Comparison of ENCODE assay signal across 31 cellular contexts in the genomic region with DNA sequence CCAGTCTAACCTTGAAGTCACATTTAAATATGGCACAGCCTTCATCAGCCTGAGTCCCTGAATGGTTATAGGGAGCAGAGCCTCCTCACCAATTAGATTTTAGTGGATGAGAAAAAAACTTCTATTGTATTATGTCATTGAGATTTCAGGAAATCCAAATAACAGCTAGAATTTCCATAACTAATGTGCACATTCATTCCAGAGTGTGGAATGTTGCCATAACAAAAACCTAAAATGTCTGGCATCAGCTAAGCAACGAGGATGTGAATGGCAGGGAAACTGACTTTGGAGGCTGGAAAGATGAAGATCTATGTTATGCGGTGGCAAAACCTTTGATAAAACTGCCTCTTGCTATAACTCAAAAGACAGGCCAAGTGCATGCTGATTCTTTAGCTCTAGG.
"Had no signal": no experiment of that assay in that cellular context is flagged by ENCODE, and none has a peak within 500 bp of the region (broad histone marks: within the 10 kb centered on the region; RNA-seq: fewer than 3 reads in every experiment).

No MANE protein-coding gene starts in this region.

- H3K4me3 Mint-ChIP-seq: memory B cell; naive thymus-derived CD4-positive, alpha-beta T cell; natural killer cell treated with Interleukin-12 subunit alpha and Interleukin-12 subunit beta and Interleukin-15 and Interleukin-18, amount 100 ng/mL, for 72 hours; neural crest cell; stimulated activated naive B cell treated with anti-CD40 and anti-IgM and Interleukin-4, amounts not matched to agents 10 μg/mL and 1 μg/mL and 100 μg/mL, for 72 hours had no signal

- DNase-seq: hypothalamus; islet precursor cell; left ventricle myocardium inferior; midbrain; mucosa of descending colon; naive thymus-derived CD4-positive, alpha-beta T cell; nucleus accumbens; pancreas; posterior cingulate gyrus; retina; right cardiac atrium; stimulated activated CD4-positive, alpha-beta T cell treated with anti-CD3 and anti-CD28 coated beads, Interleukin-12 subunit alpha, Interleukin-12 subunit beta, amount 100 ng/mL, for 4 hours; stimulated activated CD4-positive, alpha-beta T cell treated with anti-CD3 and anti-CD28 coated beads, Interleukin-15, amount 100 ng/mL, for 24 hours; stimulated activated CD4-positive, alpha-beta T cell treated with anti-CD3 and anti-CD28 coated beads, Interleukin-2, amount 100 ng/mL, for 24 hours; stimulated activated CD4-positive, alpha-beta T cell treated with anti-CD3 and anti-CD28 coated beads, Interleukin-4, amount 100 ng/mL, for 1 hour; stimulated activated naive B cell treated with anti-CD40 and anti-IgM and Interleukin-4, amounts not matched to agents 10 μg/mL and 1 μg/mL and 100 μg/mL, for 72 hours; stimulated activated naive CD8-positive, alpha-beta T cell treated with anti-CD3 and anti-CD28 coated beads, Interleukin-15, Interleukin-2, amounts not matched to agents 100 U/mL and 50 U/mL, for 24 hours; stomach; tibial artery; trophoblast cell; upper lobe of right lung had no signal

- H3K27ac ChIP-seq: left ventricle myocardium inferior, pancreas, prostate gland, skin epidermis, stomach, suprapubic skin, thoracic aorta, tibial artery, upper lobe of right lung had no signal

- H3K4me1 Mint-ChIP-seq: memory B cell; naive thymus-derived CD4-positive, alpha-beta T cell had no signal

- H3K27me3 ChIP-seq: pancreas, stomach, suprapubic skin, tibial artery, upper lobe of right lung had no signal

- H3K27ac Mint-ChIP-seq: memory B cell; naive thymus-derived CD4-positive, alpha-beta T cell; natural killer cell treated with Interleukin-12 subunit alpha and Interleukin-12 subunit beta and Interleukin-15 and Interleukin-18, amount 100 ng/mL, for 72 hours; stimulated activated naive B cell treated with anti-CD40 and anti-IgM and Interleukin-4, amounts not matched to agents 10 μg/mL and 1 μg/mL and 100 μg/mL, for 72 hours had no signal

- H3K4me3 ChIP-seq: left ventricle myocardium inferior, lung, mucosa of descending colon, pancreas, prostate gland, skin epidermis, stomach, suprapubic skin, thoracic aorta, tibial artery, upper lobe of right lung had no signal

- H3K36me3 Mint-ChIP-seq: memory B cell; naive thymus-derived CD4-positive, alpha-beta T cell; natural killer cell treated with Interleukin-12 subunit alpha and Interleukin-12 subunit beta and Interleukin-15 and Interleukin-18, amount 100 ng/mL, for 72 hours; stimulated activated naive B cell treated with anti-CD40 and anti-IgM and Interleukin-4, amounts not matched to agents 10 μg/mL and 1 μg/mL and 100 μg/mL, for 72 hours had no signal

- ATAC-seq: mucosa of descending colon; naive thymus-derived CD4-positive, alpha-beta T cell; natural killer cell treated with Interleukin-12 subunit alpha and Interleukin-12 subunit beta and Interleukin-15 and Interleukin-18, amount 100 ng/mL, for 72 hours; pancreas; right cardiac atrium; sciatic nerve; stimulated activated naive B cell treated with anti-CD40 and anti-IgM and Interleukin-4, amounts not matched to agents 10 μg/mL and 1 μg/mL and 100 μg/mL, for 72 hours; stimulated activated naive CD8-positive, alpha-beta T cell treated with anti-CD3 and anti-CD28 coated beads, Interleukin-15, Interleukin-2, amounts not matched to agents 100 U/mL and 50 U/mL, for 24 hours; upper lobe of right lung had no signal

- FAIRE-seq: pancreas, urothelium cell line had no signal

- H3K36me3 ChIP-seq: left ventricle myocardium inferior, pancreas, prostate gland, stomach, suprapubic skin, thoracic aorta, tibial artery, upper lobe of right lung had no signal

- H3K27me3 Mint-ChIP-seq: natural killer cell treated with Interleukin-12 subunit alpha and Interleukin-12 subunit beta and Interleukin-15 and Interleukin-18, amount 100 ng/mL, for 72 hours had no signal

- H3K9me3 Mint-ChIP-seq: memory B cell; natural killer cell treated with Interleukin-12 subunit alpha and Interleukin-12 subunit beta and Interleukin-15 and Interleukin-18, amount 100 ng/mL, for 72 hours had no signal

- H3K9me3 ChIP-seq: left ventricle myocardium inferior, mucosa of descending colon, pancreas, prostate gland, stomach, suprapubic skin, thoracic aorta, tibial artery, upper lobe of right lung had no signal
